20 cellular contexts compared by ENCODE assay signal in the genomic region with DNA sequence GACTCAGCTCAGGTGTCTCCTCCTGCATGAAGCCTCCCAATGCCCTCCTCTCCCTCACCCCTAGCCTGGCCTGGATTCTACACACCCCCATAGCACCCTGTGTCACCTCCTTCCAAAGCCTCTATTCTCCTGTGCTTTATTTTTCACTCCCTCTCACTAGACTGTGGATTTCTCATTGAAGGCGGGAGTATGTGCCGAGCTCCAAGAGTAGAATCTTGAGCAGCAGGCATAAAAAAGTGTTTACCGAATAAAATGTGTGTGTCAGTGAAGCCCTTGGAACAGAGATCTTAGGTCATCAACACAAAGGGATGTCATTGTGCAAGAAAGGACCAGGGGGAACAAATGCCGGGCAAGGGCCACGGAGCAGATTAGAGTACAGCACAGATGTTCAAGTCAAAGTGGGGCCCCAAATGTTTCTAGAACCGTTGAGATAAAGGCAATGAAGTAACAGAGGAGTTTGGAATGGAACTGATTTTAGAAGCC.
A peak's percentile ranks its signal among the peaks of the same experiment; 100 is the strongest.
DNase-seq lines count a peak whose midpoint lies in the region; ATAC-seq, FAIRE-seq and TF ChIP-seq lines count a peak whose summit lies in the region.
"Had no signal": no experiment of that assay in that cellular context is flagged by ENCODE, and none has a peak within 500 bp of the region (broad histone marks: within the 10 kb centered on the region; RNA-seq: fewer than 3 reads in every experiment).

No MANE protein-coding gene starts in this region.

- 84% methylated on average over 6 of the region's 6 CpGs for WGBS in A549 (ENCODE audit: missing lambda C conversion rate)

- no peak for TF ChIP-seq POLR2A in A549 (IDR thresholded peaks at IDR 0.05; ENCODE audit: low read length)

- H3K27me3 ChIP-seq in SJSA1 (replicated peaks) = no peaks in the 10 kb centered on the region
- H3K27me3 ChIP-seq: neural progenitor cell had no signal

- no peaks in the 10 kb centered on the region for H3K36me3 ChIP-seq in SJSA1
- H3K36me3 ChIP-seq: HAP-1, neural progenitor cell had no signal

- no peak for TF ChIP-seq EP300 in A549 (IDR thresholded peaks at IDR 0.05)

- no peak for TF ChIP-seq RAD21 in A549 (conservative IDR thresholded peaks at IDR 0.05 in 1 of 2, IDR thresholded peaks at IDR 0.05 in 1 of 2)

- H3K27ac Mint-ChIP-seq in stimulated activated naive B cell treated with anti-CD40 and anti-IgM and Interleukin-4, amounts not matched to agents 10 μg/mL and 1 μg/mL and 100 μg/mL, for 72 hours = peak overlapping the region; percentile 73
- H3K27ac Mint-ChIP-seq: activated naive CD8-positive, alpha-beta T cell; CD4-positive, alpha-beta T cell; neural progenitor cell had no signal

- no peaks in the 10 kb centered on the region for H3K36me3 Mint-ChIP-seq in stimulated activated naive B cell treated with anti-CD40 and anti-IgM and Interleukin-4, amounts not matched to agents 10 μg/mL and 1 μg/mL and 100 μg/mL, for 72 hours
- H3K36me3 Mint-ChIP-seq: activated naive CD8-positive, alpha-beta T cell; neural progenitor cell had no signal

- H3K4me2 ChIP-seq in A549 = peak overlapping the region; percentile 72; the same call in 1 of the 3 replicates
- H3K4me2 ChIP-seq: neural progenitor cell had no signal

- H3K4me3 ChIP-seq in A549 = no peak overlapping the region
- H3K4me3 ChIP-seq in SJSA1 = no peak overlapping the region
- H3K4me3 ChIP-seq: HAP-1, neural progenitor cell had no signal

- no peak for TF ChIP-seq CTCF in A549 (IDR thresholded peaks at IDR 0.05)

- POLR2A ChIA-PET in A549 (lab: Yijun Ruan, JAX) = interaction anchor here (0.7 kb wide), 1 partner anchor 17 kb away, joined by 3 read pairs; no protein-coding TSS in a partner anchor

- DNase-seq in A549 (ENCODE audit: low read depth in 1 of 2, low spot score in 1 of 2) = no peak
- DNase-seq in SJSA1 (ENCODE audit: low read depth in 1 of 2, low spot score in 2 of 2) = no peak
- DNase-seq in iris pigment epithelial cell (ENCODE audit: low read depth) = peak; percentile 41
- DNase-seq in stimulated activated naive B cell treated with anti-CD40 and anti-IgM and Interleukin-4, amounts not matched to agents 10 μg/mL and 1 μg/mL and 100 μg/mL, for 72 hours = no peak
- DNase-seq in H4 (ENCODE audit: low spot score) = no peak
- DNase-seq: activated CD4-positive, alpha-beta T cell treated with anti-CD3 and anti-CD28 coated beads for 1 hour; CD4-positive, alpha-beta T cell; DMS53; foreskin melanocyte; NCI-H146 had no signal

- peaks cover 0 to 4% of the 10 kb centered on the region in 2 donors for H3K9me3 Mint-ChIP-seq in stimulated activated naive B cell treated with anti-CD40 and anti-IgM and Interleukin-4, amounts not matched to agents 10 μg/mL and 1 μg/mL and 100 μg/mL, for 72 hours
- H3K9me3 Mint-ChIP-seq: CD4-positive, alpha-beta T cell; neural progenitor cell had no signal

- H3K4me1 Mint-ChIP-seq in stimulated activated naive B cell treated with anti-CD40 and anti-IgM and Interleukin-4, amounts not matched to agents 10 μg/mL and 1 μg/mL and 100 μg/mL, for 72 hours = peaks cover 43 to 82% of the 10 kb centered on the region in 2 donors

- CTCF ChIA-PET in A549 (lab: Yijun Ruan, JAX) = interaction anchor here (1.6 to 6.0 kb wide), 2 partner anchors 12 to 64 kb away, joined by 3 to 33 read pairs; no protein-coding TSS in a partner anchor

- no peaks in the 10 kb centered on the region for H3K27me3 Mint-ChIP-seq in stimulated activated naive B cell treated with anti-CD40 and anti-IgM and Interleukin-4, amounts not matched to agents 10 μg/mL and 1 μg/mL and 100 μg/mL, for 72 hours
- H3K27me3 Mint-ChIP-seq: activated naive CD8-positive, alpha-beta T cell; CD4-positive, alpha-beta T cell had no signal

- H3K27ac ChIP-seq in A549 (peak overlapping the region; percentile 86 to 92), SJSA1 (peak overlapping the region; percentile 77; the same call in 1 of the 2 replicates)
- H3K27ac ChIP-seq: neural progenitor cell had no signal

- H3K9me3 ChIP-seq in A549 = peaks cover under 1% of the 10 kb centered on the region; the same call in 1 of the 3 replicates
- H3K9me3 ChIP-seq in SJSA1 (replicated peaks) = no peaks in the 10 kb centered on the region
- H3K9me3 ChIP-seq: HAP-1 had no signal

- no peak for FAIRE-seq in A549 (lab: Jason Lieb, UNC)
- FAIRE-seq: bronchial epithelial cell, GM12891, urothelium cell line had no signal

- no peak overlapping the region for H3K4me3 Mint-ChIP-seq in stimulated activated naive B cell treated with anti-CD40 and anti-IgM and Interleukin-4, amounts not matched to agents 10 μg/mL and 1 μg/mL and 100 μg/mL, for 72 hours
- H3K4me3 Mint-ChIP-seq: activated naive CD8-positive, alpha-beta T cell; CD4-positive, alpha-beta T cell; neural progenitor cell had no signal

- ATAC-seq in A549 (no peak), GM19395 (IDR thresholded peaks at IDR 0.05; ENCODE audit: unreplicated experiment) (no peak), GM18909 (IDR thresholded peaks at IDR 0.05; ENCODE audit: poor library complexity, unreplicated experiment) (no peak), HG03460 (IDR thresholded peaks at IDR 0.05; ENCODE audit: unreplicated experiment) (no peak)
- no peak for ATAC-seq in stimulated activated naive B cell treated with anti-CD40 and anti-IgM and Interleukin-4, amounts not matched to agents 10 μg/mL and 1 μg/mL and 100 μg/mL, for 72 hours (replicated peaks)
- ATAC-seq: Panc1 had no signal

- H3K4me1 ChIP-seq in A549 (peaks cover 84% of the 10 kb centered on the region), SJSA1 (replicated peaks) (peaks cover 72% of the 10 kb centered on the region)

TF ChIP-seq in A549, 52 proteins besides CTCF, POLR2A, EP300 and RAD21:
- TF ChIP-seq, protein P1, sequence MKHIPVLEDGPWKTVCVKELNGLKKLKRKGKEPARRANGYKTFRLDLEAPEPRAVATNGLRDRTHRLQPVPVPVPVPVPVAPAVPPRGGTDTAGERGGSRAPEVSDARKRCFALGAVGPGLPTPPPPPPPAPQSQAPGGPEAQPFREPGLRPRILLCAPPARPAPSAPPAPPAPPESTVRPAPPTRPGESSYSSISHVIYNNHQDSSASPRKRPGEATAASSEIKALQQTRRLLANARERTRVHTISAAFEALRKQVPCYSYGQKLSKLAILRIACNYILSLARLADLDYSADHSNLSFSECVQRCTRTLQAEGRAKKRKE (CRISPR knock-in tag; IDR thresholded peaks at IDR 0.05; ENCODE audit: low read depth) = no peak
- no peak for TF ChIP-seq RFX5 (IDR thresholded peaks at IDR 0.05)
- TF ChIP-seq HEYL (CRISPR knock-in tag; IDR thresholded peaks at IDR 0.05) = no peak
- no peak for TF ChIP-seq JUN (IDR thresholded peaks at IDR 0.05)
- no peak for TF ChIP-seq KDM5A (IDR thresholded peaks at IDR 0.05)
- TF ChIP-seq JUNB (IDR thresholded peaks at IDR 0.05) = no peak
- TF ChIP-seq, protein P2, sequence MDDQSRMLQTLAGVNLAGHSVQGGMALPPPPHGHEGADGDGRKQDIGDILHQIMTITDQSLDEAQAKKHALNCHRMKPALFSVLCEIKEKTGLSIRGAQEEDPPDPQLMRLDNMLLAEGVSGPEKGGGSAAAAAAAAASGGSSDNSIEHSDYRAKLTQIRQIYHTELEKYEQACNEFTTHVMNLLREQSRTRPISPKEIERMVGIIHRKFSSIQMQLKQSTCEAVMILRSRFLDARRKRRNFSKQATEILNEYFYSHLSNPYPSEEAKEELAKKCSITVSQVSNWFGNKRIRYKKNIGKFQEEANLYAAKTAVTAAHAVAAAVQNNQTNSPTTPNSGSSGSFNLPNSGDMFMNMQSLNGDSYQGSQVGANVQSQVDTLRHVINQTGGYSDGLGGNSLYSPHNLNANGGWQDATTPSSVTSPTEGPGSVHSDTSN (IDR thresholded peaks at IDR 0.05) = no peak
- TF ChIP-seq GATA3 (IDR thresholded peaks at IDR 0.05; ENCODE audit: borderline replicate concordance) = no peak
- TF ChIP-seq HOXA7 (CRISPR knock-in tag; IDR thresholded peaks at IDR 0.05) = no peak
- TF ChIP-seq, protein P3, sequence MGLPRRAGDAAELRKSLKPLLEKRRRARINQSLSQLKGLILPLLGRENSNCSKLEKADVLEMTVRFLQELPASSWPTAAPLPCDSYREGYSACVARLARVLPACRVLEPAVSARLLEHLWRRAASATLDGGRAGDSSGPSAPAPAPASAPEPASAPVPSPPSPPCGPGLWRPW (IDR thresholded peaks at IDR 0.05) = no peak
- no peak for TF ChIP-seq MAZ (IDR thresholded peaks at IDR 0.05; ENCODE audit: borderline replicate concordance, low read depth, low read length)
- TF ChIP-seq RCOR1 (IDR thresholded peaks at IDR 0.05; ENCODE audit: low read depth, low read length) = no peak
- TF ChIP-seq, protein P4, sequence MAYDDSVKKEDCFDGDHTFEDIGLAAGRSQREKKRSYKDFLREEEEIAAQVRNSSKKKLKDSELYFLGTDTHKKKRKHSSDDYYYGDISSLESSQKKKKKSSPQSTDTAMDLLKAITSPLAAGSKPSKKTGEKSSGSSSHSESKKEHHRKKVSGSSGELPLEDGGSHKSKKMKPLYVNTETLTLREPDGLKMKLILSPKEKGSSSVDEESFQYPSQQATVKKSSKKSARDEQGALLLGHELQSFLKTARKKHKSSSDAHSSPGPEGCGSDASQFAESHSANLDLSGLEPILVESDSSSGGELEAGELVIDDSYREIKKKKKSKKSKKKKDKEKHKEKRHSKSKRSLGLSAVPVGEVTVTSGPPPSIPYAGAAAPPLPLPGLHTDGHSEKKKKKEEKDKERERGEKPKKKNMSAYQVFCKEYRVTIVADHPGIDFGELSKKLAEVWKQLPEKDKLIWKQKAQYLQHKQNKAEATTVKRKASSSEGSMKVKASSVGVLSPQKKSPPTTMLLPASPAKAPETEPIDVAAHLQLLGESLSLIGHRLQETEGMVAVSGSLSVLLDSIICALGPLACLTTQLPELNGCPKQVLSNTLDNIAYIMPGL (CRISPR knock-in tag; IDR thresholded peaks at IDR 0.05; ENCODE audit: borderline replicate concordance) = no peak
- TF ChIP-seq NPAS2 (CRISPR knock-in tag; IDR thresholded peaks at IDR 0.05; ENCODE audit: borderline replicate concordance) = no peak
TF ChIP-seq in A549: peak in this region for 0.
